ENCODE assay signal across 12 cellular contexts in the genomic region with DNA sequence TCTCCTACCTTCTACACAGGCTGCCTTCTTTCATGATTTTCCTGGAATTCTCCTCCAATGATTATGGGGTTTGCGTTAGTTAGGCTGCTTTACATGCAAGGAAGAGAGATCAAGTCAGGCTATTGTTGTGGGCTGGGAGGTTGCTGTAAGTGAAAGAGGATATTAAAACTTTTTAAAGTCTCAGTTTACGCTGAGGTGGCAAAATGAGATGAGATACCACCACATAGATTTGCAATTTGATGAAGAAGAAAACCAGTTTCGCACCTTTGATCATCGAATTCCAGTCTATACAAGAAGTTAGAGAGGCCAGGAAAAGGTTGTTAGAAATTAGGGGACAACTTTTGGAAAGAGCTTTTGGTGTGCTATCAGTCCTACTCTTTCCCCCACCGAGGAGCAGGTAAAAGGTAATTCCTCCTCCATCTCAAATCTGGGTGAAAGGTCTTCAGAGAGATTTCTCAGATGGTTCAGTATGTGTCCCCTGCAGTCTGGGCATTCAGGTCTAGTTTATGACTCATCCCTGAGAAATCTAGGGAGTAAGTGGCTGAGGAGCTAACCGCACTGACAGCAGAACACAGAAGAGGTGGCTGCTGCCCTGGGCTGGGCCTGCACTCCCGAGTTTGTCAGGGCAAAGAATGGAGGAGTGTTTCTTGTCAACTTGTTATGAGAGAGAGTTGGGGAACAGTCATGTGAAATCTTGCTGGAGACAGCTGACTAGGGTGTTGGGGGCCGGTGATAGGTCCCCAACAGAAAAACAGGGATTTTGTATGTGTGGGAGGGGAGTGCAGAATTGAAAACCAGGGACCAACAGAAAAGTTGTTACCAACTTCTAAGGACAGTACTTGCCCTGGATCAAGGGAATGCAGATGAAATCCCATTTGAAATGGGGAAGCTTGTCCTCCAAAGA. TPM values are rescaled to one million over a fixed set of nuclear protein-coding genes. Genes with fewer than 3 reads are reported as not detected.
DNase-seq lines count a peak whose midpoint lies in the region; ATAC-seq, FAIRE-seq and TF ChIP-seq lines count a peak whose summit lies in the region.
"Had no signal": no experiment of that assay in that cellular context is flagged by ENCODE, and none has a peak within 500 bp of the region (broad histone marks: within the 10 kb centered on the region; RNA-seq: fewer than 3 reads in every experiment).

No MANE protein-coding gene starts in this region.

- FAIRE-seq in RCC 7860 (lab: Jason Lieb, UNC), result peak; percentile 87

- no peak for TF ChIP-seq CTCF in omental fat pad (IDR thresholded peaks at IDR 0.05)

- no peaks in the 10 kb centered on the region for H3K9me3 Mint-ChIP-seq in activated CD4-positive, alpha-beta memory T cell treated with anti-CD3 and anti-CD28 coated beads, Interleukin-2, amount 10 ng/mL, durations not matched to agents 7 days and 5 days

- H3K36me3 Mint-ChIP-seq in activated CD4-positive, alpha-beta memory T cell treated with anti-CD3 and anti-CD28 coated beads, Interleukin-2, amount 10 ng/mL, durations not matched to agents 7 days and 5 days (ENCODE audit: low read depth), result no peaks in the 10 kb centered on the region

- no peaks in the 10 kb centered on the region for H3K4me1 Mint-ChIP-seq in activated CD4-positive, alpha-beta memory T cell treated with anti-CD3 and anti-CD28 coated beads, Interleukin-2, amount 10 ng/mL, durations not matched to agents 7 days and 5 days

- POLR2A ChIA-PET in activated CD4-positive, alpha-beta memory T cell treated with anti-CD3 and anti-CD28 coated beads, Interleukin-2, amount 10 ng/mL, durations not matched to agents 7 days and 5 days (lab: Charles Lee), result no interaction called here

- peak; percentile 75 for ATAC-seq in esophagus mucosa
- peak; percentile 51 for ATAC-seq in omental fat pad (ENCODE audit: low FRiP score)
- no peak for ATAC-seq in GM19324 (IDR thresholded peaks at IDR 0.05; ENCODE audit: low FRiP score, unreplicated experiment)

- CTCF ChIA-PET in activated CD4-positive, alpha-beta memory T cell treated with anti-CD3 and anti-CD28 coated beads, Interleukin-2, amount 10 ng/mL, durations not matched to agents 7 days and 5 days (lab: Charles Lee), result no interaction called here

- no peak overlapping the region for H3K4me3 Mint-ChIP-seq in activated CD4-positive, alpha-beta memory T cell treated with anti-CD3 and anti-CD28 coated beads, Interleukin-2, amount 10 ng/mL, durations not matched to agents 7 days and 5 days

- DNase-seq in GM04503 (ENCODE audit: low read depth), result peak; percentile 54
- DNase-seq in RCC 7860 (ENCODE audit: low spot score), result peak; percentile 79
- no peak for DNase-seq in omental fat pad (ENCODE audit: low spot score)
- DNase-seq in D341Med (ENCODE audit: low spot score), result no peak
- no peak for DNase-seq in activated CD4-positive, alpha-beta memory T cell treated with anti-CD3 and anti-CD28 coated beads, Interleukin-2, amount 10 ng/mL, durations not matched to agents 7 days and 5 days
- DNase-seq in NK-92 treated with Interleukin-12 subunit alpha and Interleukin-12 subunit beta, amount 100 ng/mL, for 24 hours (lab: John Stamatoyannopoulos, UW), result no peak
- DNase-seq: activated CD4-positive, alpha-beta T cell treated with anti-CD3 and anti-CD28 coated beads for 48 hours; amygdala; heart right ventricle had no signal

- peaks cover 9% of the 10 kb centered on the region for H3K27me3 Mint-ChIP-seq in activated CD4-positive, alpha-beta memory T cell treated with anti-CD3 and anti-CD28 coated beads, Interleukin-2, amount 10 ng/mL, durations not matched to agents 7 days and 5 days

- no peak overlapping the region for H3K27ac Mint-ChIP-seq in activated CD4-positive, alpha-beta memory T cell treated with anti-CD3 and anti-CD28 coated beads, Interleukin-2, amount 10 ng/mL, durations not matched to agents 7 days and 5 days

RNA-seq across cellular contexts. Expression of gene CCDC83, which starts 34.7 kb away (rescaled TPM):
- total RNA-seq in esophagus mucosa (not detected), omental fat pad (1 to 10 TPM in 1 of 4 donors, not detected in 3; 3.2 TPM)
- total RNA-seq in activated CD4-positive, alpha-beta memory T cell treated with anti-CD3 and anti-CD28 coated beads, Interleukin-2, amount 10 ng/mL, durations not matched to agents 7 days and 5 days, result not detected
- total RNA-seq: G401, heart right ventricle had no signal

Comparison
In these comparisons a context has a peak if more than half of its experiments do, and no peak if none do; other contexts are left out.
1. DNase-seq: peak in GM04503 (single experiment) and RCC 7860 (single experiment); none in omental fat pad (single experiment), D341Med (single experiment), activated CD4-positive, alpha-beta memory T cell treated with anti-CD3 and anti-CD28 coated beads, Interleukin-2, amount 10 ng/mL, durations not matched to agents 7 days and 5 days (single experiment) and NK-92 treated with Interleukin-12 subunit alpha and Interleukin-12 subunit beta, amount 100 ng/mL, for 24 hours (single experiment).